Comparison of ENCODE assay signal across 1 cellular context in genomic region chr4:89129080-89129640, GRCh38.
TF ChIP-seq lines count a peak whose summit lies in the region.

No MANE protein-coding gene starts in this region.

TF ChIP-seq in IMR-90, 13 proteins besides CTCF, POLR2A, EP300 and RAD21 (continued from another document):
- TF ChIP-seq USF2 (IDR thresholded peaks at IDR 0.05; ENCODE audit: low read depth, low read length) (no peak), CEBPB (IDR thresholded peaks at IDR 0.05; ENCODE audit: low read depth, low read length) (no peak), SMC3 (IDR thresholded peaks at IDR 0.05; ENCODE audit: low read depth, low read length) (no peak), ELK1 (IDR thresholded peaks at IDR 0.05; ENCODE audit: borderline replicate concordance, low read depth, low read length) (no peak), BHLHE40 (IDR thresholded peaks at IDR 0.05; ENCODE audit: low read depth, low read length) (no peak), MAZ (IDR thresholded peaks at IDR 0.05; ENCODE audit: borderline replicate concordance, low read depth, low read length) (no peak), CHD1 (IDR thresholded peaks at IDR 0.05; ENCODE audit: low read depth, low read length) (no peak), MXI1 (IDR thresholded peaks at IDR 0.05; ENCODE audit: borderline replicate concordance, low read depth, low read length) (no peak), RCOR1 (IDR thresholded peaks at IDR 0.05; ENCODE audit: insufficient replicate concordance, low read length) (no peak)
